Comparison of ENCODE assay signal across 23 cellular contexts in the genomic region with DNA sequence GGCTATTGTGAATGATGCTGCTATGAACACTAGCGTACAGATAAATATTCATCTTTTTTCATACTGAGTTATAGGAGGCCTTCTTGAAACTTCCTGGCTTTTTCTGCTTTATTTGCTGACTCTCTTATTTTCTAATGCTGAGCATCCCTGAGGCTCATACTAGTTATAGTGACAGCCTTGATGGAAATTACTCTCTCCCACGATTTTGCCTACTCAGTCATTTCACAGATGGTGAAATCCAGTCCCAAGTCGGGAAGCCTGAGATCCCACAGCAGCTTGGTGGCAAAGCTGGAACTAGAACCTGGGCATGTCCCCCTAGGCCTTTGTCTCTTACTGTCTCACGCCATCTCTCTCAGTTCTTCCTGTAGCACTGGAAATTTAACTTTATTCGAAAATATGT. TPM values are rescaled to one million over a fixed set of nuclear protein-coding genes. Genes with fewer than 3 reads are reported as not detected.
DNase-seq lines count a peak whose midpoint lies in the region; ATAC-seq lines count a peak whose summit lies in the region.
"Had no signal": no experiment of that assay in that cellular context is flagged by ENCODE, and none has a peak within 500 bp of the region (broad histone marks: within the 10 kb centered on the region; RNA-seq: fewer than 3 reads in every experiment).

No MANE protein-coding gene starts in this region.

- H3K4me3 Mint-ChIP-seq in activated CD8-positive, alpha-beta memory T cell treated with anti-CD3 and anti-CD28 coated beads, Interleukin-2, amount 10 ng/mL, durations not matched to agents 7 days and 5 days: no peak overlapping the region
- H3K4me3 Mint-ChIP-seq in T-cell: no peak overlapping the region
- H3K4me3 Mint-ChIP-seq in activated naive CD8-positive, alpha-beta T cell: no peak overlapping the region
- H3K4me3 Mint-ChIP-seq: activated B cell treated with CpG ODN at 0.5 μM for 24 hours, CD14-positive monocyte had no signal

- CTCF ChIA-PET in activated CD8-positive, alpha-beta memory T cell treated with anti-CD3 and anti-CD28 coated beads, Interleukin-2, amount 10 ng/mL, durations not matched to agents 7 days and 5 days (lab: Charles Lee): interaction anchor here (1.5 to 3.1 kb wide), 2 partner anchors 12 to 18 kb away, joined by 7 read pairs; no protein-coding TSS in a partner anchor
- CTCF ChIA-PET in T-cell (lab: Charles Lee): interaction anchor here in 1 of 2 donors (0.7 to 1.4 kb wide), 2 partner anchors 21 to 23 kb away, joined by 3 read pairs; no protein-coding TSS in a partner anchor

- H3K9me3 Mint-ChIP-seq in activated CD8-positive, alpha-beta memory T cell treated with anti-CD3 and anti-CD28 coated beads, Interleukin-2, amount 10 ng/mL, durations not matched to agents 7 days and 5 days (ENCODE audit: low read depth): no peaks in the 10 kb centered on the region
- no peaks in the 10 kb centered on the region for H3K9me3 Mint-ChIP-seq in T-cell
- no peaks in the 10 kb centered on the region for H3K9me3 Mint-ChIP-seq in activated naive CD8-positive, alpha-beta T cell (ENCODE audit: low read depth)
- H3K9me3 Mint-ChIP-seq: activated B cell treated with CpG ODN at 0.5 μM for 24 hours had no signal

- H3K27me3 Mint-ChIP-seq in activated CD8-positive, alpha-beta memory T cell treated with anti-CD3 and anti-CD28 coated beads, Interleukin-2, amount 10 ng/mL, durations not matched to agents 7 days and 5 days: no peaks in the 10 kb centered on the region
- no peaks in the 10 kb centered on the region for H3K27me3 Mint-ChIP-seq in T-cell
- H3K27me3 Mint-ChIP-seq in activated naive CD8-positive, alpha-beta T cell: no peaks in the 10 kb centered on the region
- H3K27me3 Mint-ChIP-seq: activated B cell treated with CpG ODN at 0.5 μM for 24 hours had no signal

- H3K36me3 Mint-ChIP-seq in activated CD8-positive, alpha-beta memory T cell treated with anti-CD3 and anti-CD28 coated beads, Interleukin-2, amount 10 ng/mL, durations not matched to agents 7 days and 5 days: peaks cover 47% of the 10 kb centered on the region
- H3K36me3 Mint-ChIP-seq in T-cell: peaks cover 41% of the 10 kb centered on the region
- H3K36me3 Mint-ChIP-seq in activated naive CD8-positive, alpha-beta T cell: peaks cover 9% of the 10 kb centered on the region

- peak overlapping the region; percentile 66 for H3K27ac Mint-ChIP-seq in activated CD8-positive, alpha-beta memory T cell treated with anti-CD3 and anti-CD28 coated beads, Interleukin-2, amount 10 ng/mL, durations not matched to agents 7 days and 5 days
- H3K27ac Mint-ChIP-seq in T-cell: peak overlapping the region; percentile 71 to 83
- H3K27ac Mint-ChIP-seq in activated naive CD8-positive, alpha-beta T cell: peak overlapping the region; percentile 66
- H3K27ac Mint-ChIP-seq: activated B cell treated with CpG ODN at 0.5 μM for 24 hours had no signal

- peaks cover 65% of the 10 kb centered on the region for H3K4me1 Mint-ChIP-seq in activated CD8-positive, alpha-beta memory T cell treated with anti-CD3 and anti-CD28 coated beads, Interleukin-2, amount 10 ng/mL, durations not matched to agents 7 days and 5 days
- peaks cover 61 to 78% (median 67%) of the 10 kb centered on the region in 3 donors for H3K4me1 Mint-ChIP-seq in T-cell
- H3K4me1 Mint-ChIP-seq in activated naive CD8-positive, alpha-beta T cell (ENCODE audit: low read depth): peaks cover 67% of the 10 kb centered on the region

- POLR2A ChIA-PET in T-cell (lab: Charles Lee): interaction anchor here in 1 of 2 donors (0.7 kb wide), 1 partner anchor 31 kb away, joined by 6 read pairs; no protein-coding TSS in a partner anchor

- DNase-seq in activated CD8-positive, alpha-beta memory T cell treated with anti-CD3 and anti-CD28 coated beads, Interleukin-2, amount 10 ng/mL, durations not matched to agents 7 days and 5 days: no peak
- DNase-seq in activated CD8-positive, alpha-beta memory T cell treated with anti-CD3 and anti-CD28 coated beads, Interleukin-2, amount 50 U/mL, for 48 hours: no peak
- DNase-seq in T-cell: no peak
- DNase-seq in putamen (ENCODE audit: low spot score): peak; percentile 28
- no peak for DNase-seq in mucosa of gallbladder (ENCODE audit: low spot score)
- DNase-seq in DMS153 (lab: John Stamatoyannopoulos, UW): no peak
- no peak for DNase-seq in hypothalamus (lab: John Stamatoyannopoulos, UW)
- DNase-seq: 8988T; activated B cell treated with CpG ODN at 0.5 μM for 24 hours; activated CD4-positive, alpha-beta T cell treated with anti-CD3 and anti-CD28 coated beads, Interleukin-2, amount 50 U/mL, for 4 hours; H7; left cardiac atrium; MM.1S; NCI-H1930; NCI-H2171 treated with DMSO at 0.1 percent for 48 hours; NCI-H510A treated with DMSO at 0.1 percent for 48 hours; SJCRH30; stimulated activated naive CD4-positive, alpha-beta T cell; SW 1271; upper lobe of right lung had no signal

- ATAC-seq in activated CD8-positive, alpha-beta memory T cell treated with anti-CD3 and anti-CD28 coated beads, Interleukin-2, amount 10 ng/mL, durations not matched to agents 7 days and 5 days: no peak
- ATAC-seq in T-cell (replicated peaks in 1 of 4): no peak
- ATAC-seq: gastroesophageal sphincter, left cardiac atrium, upper lobe of right lung had no signal

RNA-seq across cellular contexts. Expression of a gene that starts 22.4 kb away (rescaled TPM):
- 10 to 100 TPM; 35.5 to 47.8 TPM for total RNA-seq in activated CD8-positive, alpha-beta memory T cell treated with anti-CD3 and anti-CD28 coated beads, Interleukin-2, amount 10 ng/mL, durations not matched to agents 7 days and 5 days
- total RNA-seq in T-cell (10 to 100 TPM; 21.7 to 57.5 (median 27.6) TPM), mucosa of gallbladder (69.3 TPM)

RNA-seq across cellular contexts. Expression of a gene that starts 40.1 kb away (rescaled TPM):
- 100 to 1,000 TPM in 1 of 2 experiments, 10 to 100 TPM in 1; 84.6 to 128 TPM for total RNA-seq in activated CD8-positive, alpha-beta memory T cell treated with anti-CD3 and anti-CD28 coated beads, Interleukin-2, amount 10 ng/mL, durations not matched to agents 7 days and 5 days
- 10 to 100 TPM; 75.7 to 98.9 (median 85.3) TPM for total RNA-seq in T-cell
- total RNA-seq in mucosa of gallbladder: 44.4 TPM
